ENCODE assay signal across 15 cellular contexts in genomic region chr3:173399001-173399400, GRCh38. TPM values are rescaled to one million over a fixed set of nuclear protein-coding genes. Genes with fewer than 3 reads are reported as not detected.
DNase-seq lines count a peak whose midpoint lies in the region; ATAC-seq, FAIRE-seq and TF ChIP-seq lines count a peak whose summit lies in the region.
"Had no signal": no experiment of that assay in that cellular context is flagged by ENCODE, and none has a peak within 500 bp of the region (broad histone marks: within the 10 kb centered on the region; RNA-seq: fewer than 3 reads in every experiment).

No MANE protein-coding gene starts in this region.

- H3K4me3 ChIP-seq in BJ (ENCODE audit: low read depth, low read length) (peak overlapping the region; percentile 95), H1 (ENCODE audit: extremely low read depth in 1 of 4, insufficient read depth in 2 of 4, low read depth in 3 of 4, low read length in 4 of 4) (peak overlapping the region in 1 of 4 experiments; percentile 88; a peak in 2 of 8 replicates)

- H2BK5ac ChIP-seq in H1 (ENCODE audit: low read depth, low read length) = no peak overlapping the region

- no peak for TF ChIP-seq EP300 in H1 (IDR thresholded peaks at IDR 0.05; ENCODE audit: borderline replicate concordance in 1 of 2, low read depth in 2 of 2, low read length in 2 of 2)

- H3K9me3 Mint-ChIP-seq in nephron progenitor cell = no peaks in the 10 kb centered on the region
- H3K9me3 Mint-ChIP-seq in stimulated activated effector memory CD8-positive, alpha-beta T cell treated with anti-CD3 and anti-CD28 coated beads, Interleukin-12 subunit alpha, Interleukin-12 subunit beta, amount 100 ng/mL, for 72 hours = no peaks in the 10 kb centered on the region

- H3K36me3 ChIP-seq in BJ (ENCODE audit: control insufficient read depth, insufficient read depth, low read length) (no peaks in the 10 kb centered on the region), H1 (ENCODE audit: control insufficient read depth in 2 of 4, insufficient read depth in 4 of 4, low read length in 3 of 4) (no peaks in the 10 kb centered on the region)

- no peak overlapping the region for H3K9ac ChIP-seq in H1 (replicated peaks in 1 of 4; ENCODE audit: extremely low read depth in 1 of 4, low read depth in 3 of 4, low read length in 3 of 4)

- peaks cover 0 to 8% of the 10 kb centered on the region in 2 experiments; a peak in 2 of 4 replicates for H3K79me2 ChIP-seq in H1 (ENCODE audit: control insufficient read depth in 1 of 2, insufficient read depth in 2 of 2, low read length in 2 of 2)

- H4K8ac ChIP-seq in H1 (ENCODE audit: extremely low read depth, insufficient read depth, low read length) = no peak overlapping the region

- no peak overlapping the region for H3K27ac Mint-ChIP-seq in nephron progenitor cell
- no peak overlapping the region for H3K27ac Mint-ChIP-seq in stimulated activated effector memory CD8-positive, alpha-beta T cell treated with anti-CD3 and anti-CD28 coated beads, Interleukin-12 subunit alpha, Interleukin-12 subunit beta, amount 100 ng/mL, for 72 hours
- H3K27ac Mint-ChIP-seq: effector memory CD8-positive, alpha-beta T cell had no signal

- no peak overlapping the region for H3K14ac ChIP-seq in H1 (ENCODE audit: insufficient read length)

- ATAC-seq in GM21529 (IDR thresholded peaks at IDR 0.05; ENCODE audit: unreplicated experiment) = no peak
- ATAC-seq in stimulated activated effector memory CD8-positive, alpha-beta T cell treated with anti-CD3 and anti-CD28 coated beads, Interleukin-12 subunit alpha, Interleukin-12 subunit beta, amount 100 ng/mL, for 72 hours = no peak
- no peak for ATAC-seq in HG02763 (IDR thresholded peaks at IDR 0.05; ENCODE audit: unreplicated experiment)
- ATAC-seq: effector memory CD8-positive, alpha-beta T cell had no signal

- WGBS in H1 (ENCODE audit: extremely low coverage in 1 of 2, insufficient coverage in 1 of 2, insufficient read length in 1 of 2, insufficient replicate concordance in 2 of 2, low coverage in 1 of 2, low lambda C conversion rate in 2 of 2, missing lambda C conversion rate in 1 of 2), 2 experiments = 33% methylated on average over 1 of the region's 1 CpG; no CpG with 5 or more reads in 1 of the 2 experiments

- peaks cover 0 to 6% (median 0%) of the 10 kb centered on the region in 4 experiments; a peak in 2 of 7 replicates for H3K4me1 ChIP-seq in H1 (replicated peaks in 1 of 4; ENCODE audit: control insufficient read depth in 3 of 4, insufficient read depth in 4 of 4, low read length in 3 of 4)

- no peak overlapping the region for H2BK120ac ChIP-seq in H1 (replicated peaks; ENCODE audit: low read depth, low read length)

- no peak overlapping the region for H3K23ac ChIP-seq in H1 (ENCODE audit: insufficient read length)

- H2BK15ac ChIP-seq in H1 (ENCODE audit: low read length) = no peak overlapping the region

- no peak overlapping the region for H3K56ac ChIP-seq in H1 (replicated peaks; ENCODE audit: insufficient read length, low read depth, low read length)

- H3K18ac ChIP-seq in H1 (ENCODE audit: extremely low read depth, low read length) = no peak overlapping the region

- DNase-seq in BJ (ENCODE audit: low read depth) (no peak), M059J (ENCODE audit: low read depth) (peak; percentile 9), H1 (ENCODE audit: low read depth in 1 of 2, low spot score in 2 of 2) (no peak), nephron progenitor cell (no peak), activated gamma-delta T cell (lab: John Stamatoyannopoulos, UW) (no peak)
- no peak for DNase-seq in stimulated activated effector memory CD8-positive, alpha-beta T cell treated with anti-CD3 and anti-CD28 coated beads, Interleukin-12 subunit alpha, Interleukin-12 subunit beta, amount 100 ng/mL, for 72 hours (ENCODE audit: low spot score in 2 of 2)
- DNase-seq: aorta; effector memory CD8-positive, alpha-beta T cell; IMR-90; mesenchymal stem cell; NCI-H146; stimulated activated CD4-positive, alpha-beta T cell treated with anti-CD3 and anti-CD28 coated beads, Interleukin-4, amount 100 ng/mL, for 24 hours; stimulated activated naive CD4-positive, alpha-beta T cell treated with Interleukin-2 at 50 U/mL for 16 hours had no signal

- FAIRE-seq in H1 (lab: Jason Lieb, UNC) = no peak

- no peak overlapping the region for H2AK5ac ChIP-seq in H1 (ENCODE audit: low read depth, low read length)

- CTCF ChIA-PET in BJ (lab: Yijun Ruan, JAX) = no interaction called here
- CTCF ChIA-PET in H1 (lab: Charles Lee; ENCODE audit: partially characterized antibody) = interaction anchor here (1.0 kb wide), 1 partner anchor 152 kb away, joined by 3 read pairs; no protein-coding TSS in a partner anchor

- H4K5ac ChIP-seq in H1 (ENCODE audit: insufficient read length, low read depth, low read length) = no peak overlapping the region

- H3K27me3 Mint-ChIP-seq in nephron progenitor cell (ENCODE audit: low read depth, poor library complexity) = peaks cover 21% of the 10 kb centered on the region

- H3K27me3 ChIP-seq in BJ (ENCODE audit: control insufficient read depth, insufficient read depth, low read length) = no peaks in the 10 kb centered on the region
- peaks cover 0 to 9% (median 4%) of the 10 kb centered on the region in 4 experiments; a peak in 3 of 7 replicates for H3K27me3 ChIP-seq in H1 (replicated peaks in 1 of 4; ENCODE audit: control insufficient read depth in 3 of 4, extremely low read depth in 1 of 4, insufficient read depth in 3 of 4, low read length in 3 of 4)

- peaks cover 55% of the 10 kb centered on the region for H3K4me1 Mint-ChIP-seq in nephron progenitor cell
- H3K4me1 Mint-ChIP-seq in stimulated activated effector memory CD8-positive, alpha-beta T cell treated with anti-CD3 and anti-CD28 coated beads, Interleukin-12 subunit alpha, Interleukin-12 subunit beta, amount 100 ng/mL, for 72 hours = peaks cover 12% of the 10 kb centered on the region

- H4K91ac ChIP-seq in H1 (replicated peaks; ENCODE audit: insufficient read length, low read length) = no peak overlapping the region

- no peak overlapping the region for H3K27ac ChIP-seq in H1 (ENCODE audit: low read depth, low read length)

- peaks cover 8% of the 10 kb centered on the region for H3K23me2 ChIP-seq in H1 (ENCODE audit: low read depth, low read length)

- TF ChIP-seq RAD21 in H1 (IDR thresholded peaks at IDR 0.05 in 1 of 2, conservative IDR thresholded peaks at IDR 0.05 in 1 of 2; ENCODE audit: low read depth in 2 of 2, low read length in 2 of 2) = no peak

- TF ChIP-seq CTCF in BJ (IDR thresholded peaks at IDR 0.05; ENCODE audit: insufficient read depth, low read depth, low read length) (no peak), H1 (IDR thresholded peaks at IDR 0.05; ENCODE audit: control extremely low read depth in 1 of 3, insufficient read depth in 1 of 3, low read depth in 1 of 3, low read length in 3 of 3) (no peak), nephron progenitor cell (IDR thresholded peaks at IDR 0.05) (no peak)

- no peaks in the 10 kb centered on the region for H4K20me1 ChIP-seq in H1 (replicated peaks in 1 of 2; ENCODE audit: control insufficient read depth in 1 of 2, insufficient read depth in 2 of 2, low read length in 2 of 2)

- H3K4ac ChIP-seq in H1 (replicated peaks; ENCODE audit: insufficient read length, low read depth, low read length) = no peak overlapping the region

- peak overlapping the region; percentile 86 to 89; a peak in 3 of 4 replicates for H3K4me2 ChIP-seq in H1 (ENCODE audit: insufficient read depth in 1 of 2, low read depth in 2 of 2, low read length in 2 of 2)

- peak overlapping the region; percentile 95 for H3K4me3 Mint-ChIP-seq in nephron progenitor cell
- no peak overlapping the region for H3K4me3 Mint-ChIP-seq in stimulated activated effector memory CD8-positive, alpha-beta T cell treated with anti-CD3 and anti-CD28 coated beads, Interleukin-12 subunit alpha, Interleukin-12 subunit beta, amount 100 ng/mL, for 72 hours
- H3K4me3 Mint-ChIP-seq: effector memory CD8-positive, alpha-beta T cell had no signal

- H3K36me3 Mint-ChIP-seq in nephron progenitor cell (ENCODE audit: low read depth) = no peaks in the 10 kb centered on the region
- H3K36me3 Mint-ChIP-seq in stimulated activated effector memory CD8-positive, alpha-beta T cell treated with anti-CD3 and anti-CD28 coated beads, Interleukin-12 subunit alpha, Interleukin-12 subunit beta, amount 100 ng/mL, for 72 hours = no peaks in the 10 kb centered on the region

- H2BK20ac ChIP-seq in H1 (ENCODE audit: low read length) = no peak overlapping the region

- H3K9me3 ChIP-seq in H1 (ENCODE audit: insufficient read depth in 2 of 2, low read depth in 1 of 2, low read length in 1 of 2) = no peaks in the 10 kb centered on the region

- no peak overlapping the region for H2BK12ac ChIP-seq in H1 (ENCODE audit: low read depth, low read length)

- no peaks in the 10 kb centered on the region for H3K79me1 ChIP-seq in H1 (ENCODE audit: low read depth, low read length)

- H2AFZ ChIP-seq in H1 (ENCODE audit: low read length) = no peak overlapping the region

- TF ChIP-seq POLR2A in H1 (IDR thresholded peaks at IDR 0.05; ENCODE audit: control extremely low read depth in 1 of 2, low read depth in 2 of 2, low read length in 2 of 2) = no peak

- POLR2A ChIA-PET in BJ (lab: Charles Lee) (interaction anchor here (0.6 kb wide), 1 partner anchor 1598 kb away, joined by 9 read pairs; no protein-coding TSS in a partner anchor), H1 (lab: Charles Lee; ENCODE audit: partially characterized antibody) (no interaction called here)

TF ChIP-seq in H1, 55 proteins besides CTCF, POLR2A, EP300 and RAD21 (continues in another document):
- no peak for TF ChIP-seq HDAC6 (IDR thresholded peaks at IDR 0.05; ENCODE audit: low read depth, low read length)
- no peak for TF ChIP-seq RBBP5 (IDR thresholded peaks at IDR 0.05; ENCODE audit: borderline replicate concordance, low read depth, low read length)
- TF ChIP-seq KDM5A (IDR thresholded peaks at IDR 0.05; ENCODE audit: low read length) = no peak
- TF ChIP-seq BRCA1 (IDR thresholded peaks at IDR 0.05; ENCODE audit: low read depth, low read length) = no peak
- TF ChIP-seq SIRT6 (IDR thresholded peaks at IDR 0.05; ENCODE audit: low read length) = no peak
- no peak for TF ChIP-seq TBP (IDR thresholded peaks at IDR 0.05; ENCODE audit: low read depth, low read length)
- TF ChIP-seq BACH1 (IDR thresholded peaks at IDR 0.05; ENCODE audit: low read length) = no peak

RNA-seq across cellular contexts. Expression of gene NLGN1, which starts 1.5 kb away (rescaled TPM):
- 15.5 and 18.3 TPM in 2 replicates for polyA plus RNA-seq in BJ (2011; rRNA removed)
- polyA minus RNA-seq in BJ (2011; rRNA and poly(A)+ RNA removed) = 37.0 and 38.9 TPM in 2 replicates
- total RNA-seq in M059J (2014; rRNA removed; shearing (Covaris generic)) = 4.2 and 10.6 TPM in 2 replicates
- 14.0 and 14.8 TPM in 2 replicates for total RNA-seq in H1 (2021; fragmentation: NEBNext Ultra II Directional; extraction: Animal tissue kit (Norgen Biotek cat#: 25700))
- 4.6 and 7.8 TPM in 2 replicates for polyA plus RNA-seq in H1 (2011; rRNA removed)
- polyA plus RNA-seq in H1 (2011; cell fraction: cytosol; rRNA removed) = 4.8 TPM
- 11.9 TPM for polyA plus RNA-seq in H1 (2011; cell fraction: nucleus; rRNA removed)
- 5.2 to 13.6 TPM (median 8.9 TPM) in 4 replicates for polyA plus RNA-seq in H1 (2012, experiment 1 of 2)
- 0.88 TPM for polyA plus RNA-seq in H1 (2012, experiment 2 of 2)
- polyA plus RNA-seq in H1 (2013, experiment 1 of 2) = 23.5 TPM
- 24.2 TPM for polyA plus RNA-seq in H1 (2013, experiment 2 of 2)
- polyA minus RNA-seq in H1 (2011; rRNA and poly(A)+ RNA removed) = 44.3 and 72.4 TPM in 2 replicates
- polyA minus RNA-seq in H1 (2011; cell fraction: cytosol; rRNA and poly(A)+ RNA removed) = 11.5 TPM
- polyA minus RNA-seq in H1 (2011; cell fraction: nucleus; rRNA and poly(A)+ RNA removed) = 93.8 TPM
